In genomic region chr12:7337790-7338189, GRCh38 we compare ENCODE assay signal across 5 cellular contexts. TPM values are rescaled to one million over a fixed set of nuclear protein-coding genes. Genes with fewer than 3 reads are reported as not detected.
"Had no signal": no experiment of that assay in that cellular context is flagged by ENCODE, and none has a peak within 500 bp of the region (broad histone marks: within the 10 kb centered on the region; RNA-seq: fewer than 3 reads in every experiment).

No MANE protein-coding gene starts in this region.

RNA-seq across cellular contexts. Expression of gene ACSM4, which starts 33.9 kb away (rescaled TPM):
- total RNA-seq: HepG2, HT-29, HT1080, IMR-90 had no signal
- polyA plus RNA-seq: HepG2, IgD-negative memory B cell, IMR-90 had no signal
